ENCODE assay signal across 1 cellular context in the genomic region with DNA sequence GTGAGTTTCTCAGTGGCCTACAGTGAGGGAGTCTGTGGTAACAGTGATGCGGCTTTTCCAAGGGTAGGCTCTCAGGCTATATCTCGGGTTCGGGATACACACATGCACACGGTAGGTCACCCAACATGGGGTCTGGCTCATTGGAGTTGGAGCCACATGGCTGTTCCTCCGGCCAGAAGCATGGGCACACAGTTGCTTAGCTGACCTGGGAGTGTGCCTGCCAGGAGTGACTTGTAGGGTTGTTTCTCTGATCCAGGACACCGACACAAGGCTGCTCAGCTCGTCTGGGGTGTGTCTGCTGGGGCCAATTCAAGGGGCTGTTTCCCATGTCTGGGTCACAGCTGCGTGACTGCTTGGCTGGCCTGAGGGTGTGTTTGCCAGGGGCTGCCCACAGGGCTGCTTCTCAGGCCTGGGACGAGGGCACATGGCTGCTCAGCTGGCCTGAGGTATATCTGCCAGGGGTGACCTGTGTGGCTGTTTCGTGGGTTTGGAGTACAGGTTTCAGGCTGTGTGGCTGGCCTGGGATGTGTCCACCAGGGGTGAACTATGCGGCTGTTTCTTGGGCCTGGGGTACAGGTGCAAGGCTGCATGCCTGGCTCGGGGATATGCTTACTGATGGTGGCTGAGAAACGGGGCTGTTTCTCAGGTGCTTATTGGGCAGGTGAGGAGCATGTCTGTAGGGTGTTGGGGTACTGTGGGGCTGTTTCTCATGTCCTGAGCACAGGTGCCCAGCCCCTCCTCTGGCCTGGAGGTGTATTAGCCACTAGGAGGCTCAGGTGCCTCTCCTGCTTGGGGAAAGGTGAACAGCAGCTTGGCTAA.
TF ChIP-seq lines count a peak whose summit lies in the region.

No MANE protein-coding gene starts in this region.

TF ChIP-seq in H1, 55 proteins besides CTCF, POLR2A, EP300 and RAD21:
- no peak for TF ChIP-seq YY1 (IDR thresholded peaks at IDR 0.05; ENCODE audit: low read depth, low read length)
- no peak for TF ChIP-seq ASH2L (IDR thresholded peaks at IDR 0.05; ENCODE audit: low read length)
- no peak for TF ChIP-seq HDAC6 (IDR thresholded peaks at IDR 0.05; ENCODE audit: low read depth, low read length)
- TF ChIP-seq RBBP5 (IDR thresholded peaks at IDR 0.05; ENCODE audit: borderline replicate concordance, low read depth, low read length): no peak
- no peak for TF ChIP-seq TCF12 (IDR thresholded peaks at IDR 0.05; ENCODE audit: low read depth, low read length)
- no peak for TF ChIP-seq CEBPB (IDR thresholded peaks at IDR 0.05; ENCODE audit: low read depth, low read length)
- no peak for TF ChIP-seq KDM5A (IDR thresholded peaks at IDR 0.05; ENCODE audit: low read length)
- TF ChIP-seq CHD1 (IDR thresholded peaks at IDR 0.05; ENCODE audit: low read depth, low read length): no peak
- no peak for TF ChIP-seq TAF1 (IDR thresholded peaks at IDR 0.05; ENCODE audit: low read depth, low read length)
- TF ChIP-seq CTBP2 (IDR thresholded peaks at IDR 0.05; ENCODE audit: borderline replicate concordance, insufficient read depth, insufficient read length, low read length): no peak
- no peak for TF ChIP-seq KDM1A (IDR thresholded peaks at IDR 0.05; ENCODE audit: borderline replicate concordance, low read length)
- TF ChIP-seq, protein P1, sequence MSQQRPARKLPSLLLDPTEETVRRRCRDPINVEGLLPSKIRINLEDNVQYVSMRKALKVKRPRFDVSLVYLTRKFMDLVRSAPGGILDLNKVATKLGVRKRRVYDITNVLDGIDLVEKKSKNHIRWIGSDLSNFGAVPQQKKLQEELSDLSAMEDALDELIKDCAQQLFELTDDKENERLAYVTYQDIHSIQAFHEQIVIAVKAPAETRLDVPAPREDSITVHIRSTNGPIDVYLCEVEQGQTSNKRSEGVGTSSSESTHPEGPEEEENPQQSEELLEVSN (IDR thresholded peaks at IDR 0.05): no peak
- TF ChIP-seq BRCA1 (IDR thresholded peaks at IDR 0.05; ENCODE audit: low read depth, low read length): no peak
- TF ChIP-seq SIRT6 (IDR thresholded peaks at IDR 0.05; ENCODE audit: low read length): no peak
- TF ChIP-seq CREB1 (IDR thresholded peaks at IDR 0.05): no peak
- TF ChIP-seq SAP30 (IDR thresholded peaks at IDR 0.05; ENCODE audit: insufficient read depth, insufficient replicate concordance, low read length): no peak
- TF ChIP-seq EZH2 (IDR thresholded peaks at IDR 0.05; ENCODE audit: low read depth, low read length, severe bottlenecking): no peak
- TF ChIP-seq, protein P2, sequence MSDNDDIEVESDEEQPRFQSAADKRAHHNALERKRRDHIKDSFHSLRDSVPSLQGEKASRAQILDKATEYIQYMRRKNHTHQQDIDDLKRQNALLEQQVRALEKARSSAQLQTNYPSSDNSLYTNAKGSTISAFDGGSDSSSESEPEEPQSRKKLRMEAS (IDR thresholded peaks at IDR 0.05): no peak
- no peak for TF ChIP-seq GABPA (IDR thresholded peaks at IDR 0.05; ENCODE audit: borderline replicate concordance, insufficient read depth, low read length)
- no peak for TF ChIP-seq EGR1 (IDR thresholded peaks at IDR 0.05; ENCODE audit: borderline replicate concordance, low read depth, low read length)
